In genomic region chr22:42341779-42342178, GRCh38 we compare ENCODE assay signal across 13 cellular contexts.
A peak's percentile ranks its signal among the peaks of the same experiment; 100 is the strongest.
DNase-seq lines count a peak whose midpoint lies in the region; ATAC-seq and TF ChIP-seq lines count a peak whose summit lies in the region.
"Had no signal": no experiment of that assay in that cellular context is flagged by ENCODE, and none has a peak within 500 bp of the region (broad histone marks: within the 10 kb centered on the region; RNA-seq: fewer than 3 reads in every experiment).

No MANE protein-coding gene starts in this region.

- no peak overlapping the region for H4K5ac ChIP-seq in mesendoderm (ENCODE audit: low read length)

- no peak overlapping the region for H2AFZ ChIP-seq in mammary epithelial cell (ENCODE audit: low read depth, low read length)

- peaks cover 8% of the 10 kb centered on the region for H3K4me1 Mint-ChIP-seq in MCF 10A (ENCODE audit: insufficient read depth, unreplicated experiment)
- H3K4me1 Mint-ChIP-seq in T-cell: peaks cover 16 to 28% (median 20%) of the 10 kb centered on the region in 3 donors
- H3K4me1 Mint-ChIP-seq in type B pancreatic cell (ENCODE audit: unreplicated experiment): peaks cover 23% of the 10 kb centered on the region

- TF ChIP-seq CTCF in MCF 10A (IDR thresholded peaks at IDR 0.05; ENCODE audit: unreplicated experiment) (no peak), mammary epithelial cell (conservative IDR thresholded peaks at IDR 0.05 in 1 of 2, IDR thresholded peaks at IDR 0.05 in 1 of 2; ENCODE audit: extremely low read depth in 1 of 2, insufficient read depth in 1 of 2, low read depth in 1 of 2, low read length in 2 of 2) (no peak), type B pancreatic cell (conservative IDR thresholded peaks at IDR 0.05) (no peak)

- H3K27me3 ChIP-seq in mammary epithelial cell (ENCODE audit: insufficient read depth, low read length) (no peaks in the 10 kb centered on the region), mesendoderm (ENCODE audit: insufficient read depth, low read length, poor library complexity) (no peaks in the 10 kb centered on the region)
- H3K27me3 ChIP-seq: cardiac muscle cell had no signal

- no peak overlapping the region for H3K23ac ChIP-seq in mesendoderm (ENCODE audit: low read length)

- H3K27ac ChIP-seq in mammary epithelial cell (ENCODE audit: insufficient read depth, low read depth, low read length) (no peak overlapping the region), mesendoderm (ENCODE audit: low read depth, low read length) (no peak overlapping the region)
- H3K27ac ChIP-seq: cardiac muscle cell, KMS-11 had no signal

- H3K4me3 Mint-ChIP-seq in MCF 10A (ENCODE audit: unreplicated experiment) (peak overlapping the region; percentile 65), T-cell (peak overlapping the region; percentile 50 to 72 (median 53)), type B pancreatic cell (peak overlapping the region; percentile 81)

- H3K18ac ChIP-seq in mesendoderm (ENCODE audit: low read length): no peak overlapping the region

- intact Hi-C loops in MCF 10A (cut with micrococcal nuclease): no loop called here
- intact Hi-C loops in mammary epithelial cell (cut with micrococcal nuclease): no loop called here

- H3K4ac ChIP-seq in mesendoderm (ENCODE audit: low read depth, low read length): no peak overlapping the region

- no peak overlapping the region for H2BK5ac ChIP-seq in mesendoderm (ENCODE audit: low read length)

- H2BK15ac ChIP-seq in mesendoderm (replicated peaks; ENCODE audit: low read depth): no peak overlapping the region

- H3K27ac Mint-ChIP-seq in MCF 10A (ENCODE audit: low read depth, unreplicated experiment) (no peak overlapping the region), T-cell (no peak overlapping the region), type B pancreatic cell (no peak overlapping the region)
- H3K27ac Mint-ChIP-seq: activated CD4-positive, alpha-beta T cell treated with anti-CD3 and anti-CD28 coated beads, Interleukin-2, amount 10 ng/mL, durations not matched to agents 7 days and 5 days had no signal

- DNase-seq in MCF 10A (ENCODE audit: unreplicated experiment) (no peak), mammary epithelial cell (no peak), T-cell (no peak), mesendoderm (no peak), type B pancreatic cell (ENCODE audit: extremely low spot score, unreplicated experiment) (no peak), hypothalamus (lab: John Stamatoyannopoulos, UW) (no peak), SHP77 treated with DMSO at 0.1 percent for 48 hours (lab: John Stamatoyannopoulos, UW) (no peak)
- DNase-seq: activated CD4-positive, alpha-beta T cell treated with anti-CD3 and anti-CD28 coated beads, Interleukin-2, amount 10 ng/mL, durations not matched to agents 7 days and 5 days; NCI-H526 treated with DMSO at 0.1 percent for 48 hours; stimulated activated CD4-positive, alpha-beta T cell treated with anti-CD3 and anti-CD28 coated beads, Interleukin-2, amount 100 ng/mL, for 48 hours had no signal

- H3K4me1 ChIP-seq in mammary epithelial cell (ENCODE audit: insufficient read depth, low read length): peaks cover 5% of the 10 kb centered on the region
- H3K4me1 ChIP-seq in mesendoderm (ENCODE audit: control insufficient read depth, low read depth, low read length): no peaks in the 10 kb centered on the region

- H3K56ac ChIP-seq in mesendoderm (ENCODE audit: low read length): peak overlapping the region; percentile 1

- no peaks in the 10 kb centered on the region for H3K36me3 ChIP-seq in mammary epithelial cell (ENCODE audit: insufficient read depth, low read length)
- no peaks in the 10 kb centered on the region for H3K36me3 ChIP-seq in mesendoderm (ENCODE audit: control insufficient read depth, insufficient read depth, low read length)
- H3K36me3 ChIP-seq: cardiac muscle cell had no signal

- H3K79me1 ChIP-seq in mesendoderm (ENCODE audit: low read length): peaks cover 8% of the 10 kb centered on the region

- H3K9me3 Mint-ChIP-seq in MCF 10A (ENCODE audit: unreplicated experiment) (no peaks in the 10 kb centered on the region), T-cell (no peaks in the 10 kb centered on the region), type B pancreatic cell (no peaks in the 10 kb centered on the region)
- H3K9me3 Mint-ChIP-seq: activated CD4-positive, alpha-beta T cell treated with anti-CD3 and anti-CD28 coated beads, Interleukin-2, amount 10 ng/mL, durations not matched to agents 7 days and 5 days had no signal

- H3K79me2 ChIP-seq in mammary epithelial cell (ENCODE audit: insufficient read depth, low read length) (no peaks in the 10 kb centered on the region), mesendoderm (ENCODE audit: control insufficient read depth, insufficient read depth, low read length) (no peaks in the 10 kb centered on the region)

- H3K4me2 ChIP-seq in mammary epithelial cell (ENCODE audit: insufficient read depth, low read depth, low read length): no peak overlapping the region
- no peak overlapping the region for H3K4me2 ChIP-seq in mesendoderm (ENCODE audit: low read length)
- H3K4me2 ChIP-seq: KMS-11 had no signal

- dilution Hi-C loops in mammary epithelial cell (cut with HindIII; ENCODE audit: low sequenced_read_pairs): no loop called here

- H3K27me3 Mint-ChIP-seq in MCF 10A (ENCODE audit: insufficient read depth, unreplicated experiment) (no peaks in the 10 kb centered on the region), T-cell (peaks cover 0 to 4% of the 10 kb centered on the region in 2 donors), type B pancreatic cell (peaks cover 26% of the 10 kb centered on the region)

- H2BK120ac ChIP-seq in mesendoderm (ENCODE audit: low read depth, low read length): no peak overlapping the region

- in situ Hi-C loops in mammary epithelial cell (cut with MboI; ENCODE audit: low sequenced_read_pairs in 2 of 2): no loop called here

- H3K9ac ChIP-seq in mammary epithelial cell (ENCODE audit: insufficient read depth, low read length): no peak overlapping the region
- H3K9ac ChIP-seq in mesendoderm (ENCODE audit: low read length): no peak overlapping the region
- H3K9ac ChIP-seq: KMS-11 had no signal

- H2AK5ac ChIP-seq in mesendoderm (ENCODE audit: low read length): peak overlapping the region; percentile 0

- CTCF ChIA-PET in MCF 10A (lab: Yijun Ruan, JAX): interaction anchor here (0.6 kb wide), 1 partner anchor 11 kb away, joined by 3 read pairs; no protein-coding TSS in a partner anchor
- CTCF ChIA-PET in mammary epithelial cell (lab: Charles Lee; ENCODE audit: low non-redundant PET): no interaction called here
- CTCF ChIA-PET in T-cell (lab: Charles Lee): interaction anchor here in 1 of 2 donors (0.7 kb wide), 1 partner anchor 560 kb away, joined by 3 read pairs; no protein-coding TSS in a partner anchor

- POLR2A ChIA-PET in MCF 10A (lab: Yijun Ruan, JAX): no interaction called here
- POLR2A ChIA-PET in T-cell (lab: Charles Lee): no interaction called here

- ATAC-seq in T-cell (replicated peaks in 1 of 4) (no peak), GM18909 (IDR thresholded peaks at IDR 0.05; ENCODE audit: poor library complexity, unreplicated experiment) (no peak)

- H3K4me3 ChIP-seq in mammary epithelial cell (replicated peaks in 1 of 3; ENCODE audit: insufficient read depth in 1 of 3, low read depth in 2 of 3, low read length in 3 of 3) (no peak overlapping the region), mesendoderm (ENCODE audit: low read length) (no peak overlapping the region)

- WGBS in mammary epithelial cell (ENCODE audit: low coverage, missing lambda C conversion rate): no CpG with 5 or more reads among the region's 4 CpGs
- WGBS in mesendoderm (ENCODE audit: extremely low coverage, insufficient coverage, low lambda C conversion rate): no CpG with 5 or more reads among the region's 4 CpGs

- no peaks in the 10 kb centered on the region for H4K20me1 ChIP-seq in mammary epithelial cell (ENCODE audit: insufficient read depth, low read length)

- H3K36me3 Mint-ChIP-seq in MCF 10A (ENCODE audit: insufficient read depth, unreplicated experiment): no peaks in the 10 kb centered on the region
- H3K36me3 Mint-ChIP-seq in T-cell: no peaks in the 10 kb centered on the region
- no peaks in the 10 kb centered on the region for H3K36me3 Mint-ChIP-seq in type B pancreatic cell

- no peak overlapping the region for H4K8ac ChIP-seq in mesendoderm (ENCODE audit: low read depth, low read length)

- BruUV-seq in MCF 10A (replicated peaks; lab: Mats Ljungman, UMichigan) (no TSS peak), mammary epithelial cell (replicated peaks; lab: Mats Ljungman, UMichigan) (no TSS peak)

- no peaks in the 10 kb centered on the region for H3K9me3 ChIP-seq in mammary epithelial cell (replicated peaks; ENCODE audit: insufficient read depth, low read length)
